ENCODE assay signal across 25 cellular contexts in the genomic region with DNA sequence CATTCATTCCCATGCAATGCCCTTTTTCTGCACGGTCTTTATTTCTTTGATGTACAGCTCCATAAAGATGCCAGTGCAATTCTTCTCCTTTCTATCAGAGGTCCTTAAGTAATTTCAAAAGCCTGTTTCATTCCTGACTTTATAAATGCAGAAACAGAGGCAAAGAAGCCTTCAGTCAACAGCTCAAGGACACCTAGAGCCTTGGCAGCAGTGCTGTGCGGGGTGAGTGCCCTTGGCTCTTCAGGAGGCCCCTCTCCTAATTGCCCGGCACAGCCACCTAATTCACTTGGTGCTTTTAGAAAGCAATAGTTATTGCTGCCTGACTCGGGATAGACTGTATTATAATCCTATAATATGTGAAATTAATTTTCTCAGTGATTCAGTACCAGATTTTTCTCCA.
DNase-seq lines count a peak whose midpoint lies in the region; ATAC-seq and TF ChIP-seq lines count a peak whose summit lies in the region.
"Had no signal": no experiment of that assay in that cellular context is flagged by ENCODE, and none has a peak within 500 bp of the region (broad histone marks: within the 10 kb centered on the region; RNA-seq: fewer than 3 reads in every experiment).

No MANE protein-coding gene starts in this region.

- BruUV-seq in Panc1 (replicated peaks; lab: Mats Ljungman, UMichigan): no TSS peak

- ATAC-seq in Right ventricle myocardium inferior: peak; percentile 59
- ATAC-seq in Panc1: no peak
- ATAC-seq in right cardiac atrium: peak; percentile 48 to 65
- ATAC-seq in foreskin keratinocyte: no peak
- no peak for ATAC-seq in GM21786 (IDR thresholded peaks at IDR 0.05; ENCODE audit: unreplicated experiment)
- ATAC-seq: A549 had no signal

- no peaks in the 10 kb centered on the region for H3K9me3 ChIP-seq in right atrium auricular region
- H3K9me3 ChIP-seq in Panc1 (ENCODE audit: control insufficient read depth, insufficient read depth, low read depth, low read length): no peaks in the 10 kb centered on the region
- no peaks in the 10 kb centered on the region for H3K9me3 ChIP-seq in right cardiac atrium (ENCODE audit: control insufficient read depth, low read length)
- H3K9me3 ChIP-seq in thyroid gland: no peaks in the 10 kb centered on the region
- H3K9me3 ChIP-seq: A549; BLaER1 treated with 17β-estradiol and CSF1 and Interleukin-3, amounts not matched to agents 10 nM and 100 nM; MG63; Peyer's patch; SK-N-SH had no signal

- no peaks in the 10 kb centered on the region for H3K36me3 ChIP-seq in right atrium auricular region
- no peaks in the 10 kb centered on the region for H3K36me3 ChIP-seq in Panc1 (ENCODE audit: control insufficient read depth, insufficient read depth, low read length)
- H3K36me3 ChIP-seq in thyroid gland: no peaks in the 10 kb centered on the region
- H3K36me3 ChIP-seq: BLaER1 treated with 17β-estradiol and CSF1 and Interleukin-3, amounts not matched to agents 10 nM and 100 nM; MG63; Peyer's patch had no signal

- H3K27me3 ChIP-seq in right atrium auricular region (no peaks in the 10 kb centered on the region), Panc1 (ENCODE audit: control insufficient read depth, insufficient read depth, low read length) (no peaks in the 10 kb centered on the region), right cardiac atrium (ENCODE audit: control insufficient read depth, insufficient read depth) (no peaks in the 10 kb centered on the region), thyroid gland (no peaks in the 10 kb centered on the region), foreskin keratinocyte (no peaks in the 10 kb centered on the region)
- H3K27me3 ChIP-seq: BLaER1 treated with 17β-estradiol and CSF1 and Interleukin-3, amounts not matched to agents 10 nM and 100 nM; MG63; Peyer's patch had no signal

- no peak overlapping the region for H3K4me3 Mint-ChIP-seq in activated T-helper 2 cell treated with anti-CD3 and anti-CD28 coated beads, Interferon-gamma antibody, Interleukin-2, Interleukin-4, amounts not matched to agents 10 μg/mL and 5 μg/mL and 100 μg/mL, durations not matched to agents 14 hours and 24 hours and 36 hours (ENCODE audit: low read depth)
- H3K4me3 Mint-ChIP-seq: CD4-positive, alpha-beta T cell had no signal

- CTCF ChIA-PET in Panc1 (lab: Charles Lee): no interaction called here

- no peaks in the 10 kb centered on the region for H3K27me3 Mint-ChIP-seq in activated T-helper 2 cell treated with anti-CD3 and anti-CD28 coated beads, Interferon-gamma antibody, Interleukin-2, Interleukin-4, amounts not matched to agents 10 μg/mL and 5 μg/mL and 100 μg/mL, durations not matched to agents 14 hours and 24 hours and 36 hours (ENCODE audit: low read depth)
- H3K27me3 Mint-ChIP-seq: CD4-positive, alpha-beta T cell had no signal

- H3K36me3 Mint-ChIP-seq in activated T-helper 2 cell treated with anti-CD3 and anti-CD28 coated beads, Interferon-gamma antibody, Interleukin-2, Interleukin-4, amounts not matched to agents 10 μg/mL and 5 μg/mL and 100 μg/mL, durations not matched to agents 14 hours and 24 hours and 36 hours (ENCODE audit: low read depth): no peaks in the 10 kb centered on the region

- no peak overlapping the region for H3K4me3 ChIP-seq in right atrium auricular region
- no peak overlapping the region for H3K4me3 ChIP-seq in Panc1 (ENCODE audit: low read depth in 2 of 2, low read length in 2 of 2)
- H3K4me3 ChIP-seq in right cardiac atrium (ENCODE audit: low read length): no peak overlapping the region
- no peak overlapping the region for H3K4me3 ChIP-seq in thyroid gland (replicated peaks in 1 of 3)
- H3K4me3 ChIP-seq: A549; BLaER1 treated with 17β-estradiol and CSF1 and Interleukin-3, amounts not matched to agents 10 nM and 100 nM; MG63; Peyer's patch had no signal

- in situ Hi-C loops in Panc1 (cut with HindIII; ENCODE audit: low pct_unique_long_range_greater_than_20kb, low sequenced_read_pairs): no loop called here

- WGBS in right cardiac atrium: 71% methylated on average over 4 of the region's 4 CpGs
- 38 to 52% methylated on average over 4 of the region's 4 CpGs for WGBS in thyroid gland, 2 donors

- POLR2A ChIA-PET in Panc1 (lab: Charles Lee): interaction anchor here (0.6 to 0.7 kb wide), 3 partner anchors 48 to 170 kb away, joined by 3 to 6 read pairs (median 4); partner anchors contain the start of gene KLF6

- H3K9me3 Mint-ChIP-seq in activated T-helper 2 cell treated with anti-CD3 and anti-CD28 coated beads, Interferon-gamma antibody, Interleukin-2, Interleukin-4, amounts not matched to agents 10 μg/mL and 5 μg/mL and 100 μg/mL, durations not matched to agents 14 hours and 24 hours and 36 hours: peaks cover 10% of the 10 kb centered on the region
- H3K9me3 Mint-ChIP-seq: CD4-positive, alpha-beta T cell had no signal

- no peak for TF ChIP-seq POLR2A in thyroid gland (IDR thresholded peaks at IDR 0.05)

- H3K27ac ChIP-seq in right atrium auricular region: no peak overlapping the region
- peak overlapping the region; percentile 96 for H3K27ac ChIP-seq in Panc1 (ENCODE audit: low read length)
- no peak overlapping the region for H3K27ac ChIP-seq in right cardiac atrium (ENCODE audit: low read length)
- no peak overlapping the region for H3K27ac ChIP-seq in thyroid gland
- no peak overlapping the region for H3K27ac ChIP-seq in foreskin keratinocyte
- H3K27ac ChIP-seq: A549; BLaER1 treated with 17β-estradiol and CSF1 and Interleukin-3, amounts not matched to agents 10 nM and 100 nM; Peyer's patch had no signal

- H3K4me1 ChIP-seq in right atrium auricular region: no peaks in the 10 kb centered on the region
- peaks cover 35% of the 10 kb centered on the region for H3K4me1 ChIP-seq in Panc1 (ENCODE audit: control insufficient read depth, insufficient read depth, low read length)
- H3K4me1 ChIP-seq in right cardiac atrium (ENCODE audit: control insufficient read depth, insufficient read depth, low read length): no peaks in the 10 kb centered on the region
- no peaks in the 10 kb centered on the region for H3K4me1 ChIP-seq in thyroid gland
- H3K4me1 ChIP-seq in foreskin keratinocyte: no peaks in the 10 kb centered on the region
- H3K4me1 ChIP-seq: A549 had no signal

- TF ChIP-seq CTCF in right atrium auricular region (IDR thresholded peaks at IDR 0.05) (no peak), Panc1 (IDR thresholded peaks at IDR 0.05) (no peak), thyroid gland (IDR thresholded peaks at IDR 0.05) (no peak), foreskin keratinocyte (conservative IDR thresholded peaks at IDR 0.05) (no peak)

- intact Hi-C loops in Right ventricle myocardium inferior (cut with DNase I) (no loop called here), Panc1 (cut with micrococcal nuclease; ENCODE audit: unreplicated experiment) (loop anchor here (10.0 kb wide), 1 partner anchor 100 kb away; no protein-coding TSS in a partner anchor), right cardiac atrium (cut with DNase I) (no loop called here), thyroid gland (cut with DNase I) (no loop called here)
- intact Hi-C loops in activated T-helper 2 cell treated with anti-CD3 and anti-CD28 coated beads, Interferon-gamma antibody, Interleukin-2, Interleukin-4, amounts not matched to agents 10 μg/mL and 5 μg/mL and 100 μg/mL, durations not matched to agents 14 hours and 24 hours and 36 hours (cut with micrococcal nuclease): no loop called here

- H3K27ac Mint-ChIP-seq in activated T-helper 2 cell treated with anti-CD3 and anti-CD28 coated beads, Interferon-gamma antibody, Interleukin-2, Interleukin-4, amounts not matched to agents 10 μg/mL and 5 μg/mL and 100 μg/mL, durations not matched to agents 14 hours and 24 hours and 36 hours: no peak overlapping the region
- H3K27ac Mint-ChIP-seq: CD4-positive, alpha-beta T cell had no signal

- H3K4me1 Mint-ChIP-seq in activated T-helper 2 cell treated with anti-CD3 and anti-CD28 coated beads, Interferon-gamma antibody, Interleukin-2, Interleukin-4, amounts not matched to agents 10 μg/mL and 5 μg/mL and 100 μg/mL, durations not matched to agents 14 hours and 24 hours and 36 hours (ENCODE audit: low read depth): peaks cover 16% of the 10 kb centered on the region

- DNase-seq in Right ventricle myocardium inferior (ENCODE audit: missing footprints) (no peak), right atrium auricular region (ENCODE audit: low spot score) (no peak), Panc1 (ENCODE audit: low read depth, low spot score) (no peak), right cardiac atrium (peak in 1 of 3 donors; percentile 57), thyroid gland (peak; percentile 45 to 54), foreskin keratinocyte (no peak)
- no peak for DNase-seq in activated T-helper 2 cell treated with anti-CD3 and anti-CD28 coated beads, Interferon-gamma antibody, Interleukin-2, Interleukin-4, amounts not matched to agents 10 μg/mL and 5 μg/mL and 100 μg/mL, durations not matched to agents 14 hours and 24 hours and 36 hours (ENCODE audit: low spot score)
- DNase-seq: AML-193; CD4-positive, alpha-beta T cell; COR-L47; DMS79; EL; GDM1; HCEC 1CT; KBM-7; MG63; NCI-H1417 treated with DMSO at 0.1 percent for 48 hours; NCI-H187 treated with DMSO at 0.1 percent for 48 hours; NCI-H526 treated with DMSO at 0.1 percent for 48 hours; Peyer's patch; SK-N-SH; SW 1271 had no signal

Comparison
In these comparisons a context has a peak if more than half of its experiments do, and no peak if none do; other contexts are left out.
1. ATAC-seq: peak in Right ventricle myocardium inferior (single experiment) and right cardiac atrium (2 of 2); none in Panc1 (single experiment), foreskin keratinocyte (single experiment) and GM21786 (single experiment).
2. DNase-seq: peak in thyroid gland (2 of 2); none in Right ventricle myocardium inferior (single experiment), right atrium auricular region (single experiment), Panc1 (single experiment), foreskin keratinocyte (0 of 2) and activated T-helper 2 cell treated with anti-CD3 and anti-CD28 coated beads, Interferon-gamma antibody, Interleukin-2, Interleukin-4, amounts not matched to agents 10 μg/mL and 5 μg/mL and 100 μg/mL, durations not matched to agents 14 hours and 24 hours and 36 hours (single experiment).